8 cellular contexts compared by ENCODE assay signal in genomic region chr19:36054733-36055686, GRCh38. TPM values are rescaled to one million over a fixed set of nuclear protein-coding genes. Genes with fewer than 3 reads are reported as not detected.
DNase-seq lines count a peak whose midpoint lies in the region; ATAC-seq, FAIRE-seq and TF ChIP-seq lines count a peak whose summit lies in the region.

TSS of gene WDR62 (plus strand) at chr19:36054897. CDS start at chr19:36054972, 75 bp downstream.

- H3K18ac ChIP-seq in IMR-90 (ENCODE audit: low read depth, low read length), result peak within 1 kb of the TSS; percentile 64

- H3K36me3 ChIP-seq in IMR-90 (ENCODE audit: control insufficient read depth, insufficient read depth, low read length) (no peaks in the 10 kb centered on the region), OCI-LY7 (ENCODE audit: insufficient read depth, low read length) (peaks cover 38% of the 10 kb centered on the region), endothelial cell of umbilical vein (ENCODE audit: control insufficient read depth in 2 of 2, extremely low read depth in 1 of 2, insufficient read depth in 2 of 2, low read length in 2 of 2) (no peaks in the 10 kb centered on the region), muscle layer of colon (ENCODE audit: insufficient read depth, low read length) (no peaks in the 10 kb centered on the region)

- H3K79me2 ChIP-seq in OCI-LY7 (ENCODE audit: insufficient read depth, low read depth, low read length), result peaks cover 45% of the 10 kb centered on the region
- peaks cover 21% of the 10 kb centered on the region for H3K79me2 ChIP-seq in endothelial cell of umbilical vein (ENCODE audit: control insufficient read depth, insufficient read depth, low read length)

- BruUV-seq in IMR-90 (replicated peaks; lab: Mats Ljungman, UMichigan), result no TSS peak
- no TSS peak for BruUV-seq in OCI-LY7 (replicated peaks; lab: Mats Ljungman, UMichigan)
- BruUV-seq in endothelial cell of umbilical vein (replicated peaks; lab: Mats Ljungman, UMichigan), result no TSS peak

- peak within 1 kb of the TSS; percentile 4; the same call in 1 of the 2 replicates for H2BK20ac ChIP-seq in IMR-90 (ENCODE audit: low read depth, low read length)

- H3K56ac ChIP-seq in IMR-90 (ENCODE audit: extremely low read depth, insufficient read depth, low read length), result peak within 1 kb of the TSS; percentile 71

- H3K9ac ChIP-seq in IMR-90 (ENCODE audit: low read depth, low read length) (peak within 1 kb of the TSS; percentile 88), endothelial cell of umbilical vein (replicated peaks; ENCODE audit: extremely low read depth, insufficient read depth, low read length) (peak within 1 kb of the TSS; percentile 80), muscle layer of colon (ENCODE audit: low read length) (peak within 1 kb of the TSS; percentile 65)

- in situ Hi-C loops in IMR-90 (cut with MboI; ENCODE audit: low sequenced_read_pairs), result no loop called here

- TF ChIP-seq POLR2A in IMR-90 (IDR thresholded peaks at IDR 0.05; ENCODE audit: low read depth, low read length), result no peak
- TF ChIP-seq POLR2A in endothelial cell of umbilical vein (IDR thresholded peaks at IDR 0.05; ENCODE audit: low read depth, low read length), result no peak

- peak within 1 kb of the TSS; percentile 55 for H2AK5ac ChIP-seq in IMR-90 (ENCODE audit: low read depth, low read length)

- CTCF ChIA-PET in IMR-90 (lab: Yijun Ruan, JAX), result interaction anchor here (0.5 kb wide), 1 partner anchor 108 kb away, joined by 3 read pairs; no protein-coding TSS in a partner anchor
- CTCF ChIA-PET in OCI-LY7 (lab: Charles Lee; ENCODE audit: unreplicated experiment), result no interaction called here
- CTCF ChIA-PET in endothelial cell of umbilical vein (lab: Charles Lee), result interaction anchor here (1.0 to 1.9 kb wide), 6 partner anchors 11 to 126 kb away, joined by 3 to 6 read pairs (median 4); partner anchors contain the start of genes ALKBH6, POLR2I and TBCB

- 0% methylated on average over 43 of the region's 76 CpGs; no CpG with 5 or more reads in 1 of the 2 experiments for WGBS in IMR-90 (ENCODE audit: extremely low coverage in 2 of 2, insufficient read length in 1 of 2), 2 experiments

- H3K4me2 ChIP-seq in IMR-90 (ENCODE audit: low read depth, low read length) (peak within 1 kb of the TSS; percentile 94), OCI-LY7 (ENCODE audit: low read length) (peak within 1 kb of the TSS; percentile 95), endothelial cell of umbilical vein (ENCODE audit: insufficient read depth, low read length) (peak within 1 kb of the TSS; percentile 99)

- H4K5ac ChIP-seq in IMR-90 (ENCODE audit: low read depth, low read length), result peak within 1 kb of the TSS; percentile 72

- peak within 1 kb of the TSS; percentile 76 for H3K4me3 ChIP-seq in IMR-90 (ENCODE audit: insufficient read depth, low read depth, low read length)
- peak within 1 kb of the TSS; percentile 93 for H3K4me3 ChIP-seq in OCI-LY7 (ENCODE audit: low read depth, low read length, poor library complexity, severe bottlenecking)
- H3K4me3 ChIP-seq in endothelial cell of umbilical vein (replicated peaks in 1 of 3; ENCODE audit: insufficient read depth in 1 of 3, low read depth in 1 of 3, low read length in 3 of 3), result peak within 1 kb of the TSS; percentile 76 to 89 (median 87)
- peak within 1 kb of the TSS; percentile 62 to 98 for H3K4me3 ChIP-seq in muscle layer of colon (ENCODE audit: low read depth in 1 of 2, low read length in 2 of 2)

- H2BK5ac ChIP-seq in IMR-90 (ENCODE audit: low read depth, low read length, poor library complexity, severe bottlenecking), result peak within 1 kb of the TSS; percentile 91

- H4K20me1 ChIP-seq in IMR-90 (ENCODE audit: insufficient read depth, low read length), result peaks cover 3% of the 10 kb centered on the region
- H4K20me1 ChIP-seq in OCI-LY7 (ENCODE audit: insufficient read depth, low read length), result peaks cover 13% of the 10 kb centered on the region
- H4K20me1 ChIP-seq in endothelial cell of umbilical vein (replicated peaks; ENCODE audit: control insufficient read depth, extremely low read depth, insufficient read depth, low read length), result no peaks in the 10 kb centered on the region

- TF ChIP-seq CTCF in IMR-90 (conservative IDR thresholded peaks at IDR 0.05; ENCODE audit: low read depth, low read length), result no peak
- TF ChIP-seq CTCF in OCI-LY7 (conservative IDR thresholded peaks at IDR 0.05; ENCODE audit: low read length), result 0 out of 2 replicates have a peak, but pooled peaks have one; percentile 3
- TF ChIP-seq CTCF in endothelial cell of umbilical vein (IDR thresholded peaks at IDR 0.05; ENCODE audit: extremely low read depth in 1 of 2, insufficient read depth in 1 of 2, low read depth in 1 of 2, low read length in 2 of 2), result no peak

- no peaks in the 10 kb centered on the region for H3K4me1 ChIP-seq in IMR-90 (ENCODE audit: control insufficient read depth, insufficient read depth, low read length)
- peaks cover 41% of the 10 kb centered on the region for H3K4me1 ChIP-seq in OCI-LY7 (ENCODE audit: insufficient read depth, low read length, poor library complexity, severe bottlenecking)
- peaks cover 16% of the 10 kb centered on the region for H3K4me1 ChIP-seq in endothelial cell of umbilical vein (ENCODE audit: control insufficient read depth, extremely low read depth, insufficient read depth, low read length)
- H3K4me1 ChIP-seq in muscle layer of colon (ENCODE audit: insufficient read depth, low read length), result peaks cover 20% of the 10 kb centered on the region

- H3K9me2 ChIP-seq in OCI-LY7 (ENCODE audit: insufficient read depth, low read length), result no peaks in the 10 kb centered on the region

- peak within 1 kb of the TSS; percentile 86 for H3K4ac ChIP-seq in IMR-90 (ENCODE audit: low read depth, low read length)

- peak within 1 kb of the TSS; percentile 11 to 95 for H4K8ac ChIP-seq in IMR-90 (ENCODE audit: low read depth in 2 of 2, low read length in 2 of 2)

- H3K9me1 ChIP-seq in IMR-90 (ENCODE audit: insufficient read depth, low read length), result peaks cover 4% of the 10 kb centered on the region; the same call in 1 of the 2 replicates
- H3K9me1 ChIP-seq in endothelial cell of umbilical vein (replicated peaks; ENCODE audit: control insufficient read depth, extremely low read depth, insufficient read depth, low read length), result no peaks in the 10 kb centered on the region

- peak within 1 kb of the TSS; percentile 84 for H4K91ac ChIP-seq in IMR-90 (ENCODE audit: insufficient read depth, low read depth, low read length)

- H3K9me3 ChIP-seq in IMR-90 (ENCODE audit: control insufficient read depth, insufficient read depth, low read length) (no peaks in the 10 kb centered on the region), OCI-LY7 (ENCODE audit: low read length) (no peaks in the 10 kb centered on the region), endothelial cell of umbilical vein (replicated peaks; ENCODE audit: control insufficient read depth, insufficient read depth, low read length) (no peaks in the 10 kb centered on the region), muscle layer of colon (ENCODE audit: low read length) (no peaks in the 10 kb centered on the region)

- H3K23ac ChIP-seq in IMR-90 (ENCODE audit: low read depth, low read length), result peak within 1 kb of the TSS; percentile 94

- no peak for TF ChIP-seq RAD21 in IMR-90 (IDR thresholded peaks at IDR 0.05; ENCODE audit: low read length)

- DNase-seq in DMS 273 (lab: John Stamatoyannopoulos, UW; ENCODE audit: unreplicated experiment), result peak; percentile 99
- no peak for DNase-seq in IMR-90
- DNase-seq in OCI-LY7 (ENCODE audit: low spot score), result peak; percentile 96
- DNase-seq in activated CD8-positive, alpha-beta memory T cell treated with anti-CD3 and anti-CD28 coated beads, Interleukin-2, amount 50 U/mL, for 48 hours, result peak; percentile 97
- DNase-seq in endothelial cell of umbilical vein (ENCODE audit: low read depth, low spot score), result no peak
- DNase-seq in stimulated activated CD8-positive, alpha-beta memory T cell treated with anti-CD3 and anti-CD28 coated beads, Interleukin-7, amount 100 ng/mL, for 4 hours (ENCODE audit: low read depth in 2 of 2), result peak; percentile 89 to 92

- no peaks in the 10 kb centered on the region for H3K27me3 ChIP-seq in IMR-90 (ENCODE audit: control insufficient read depth, insufficient read depth, low read length)
- H3K27me3 ChIP-seq in endothelial cell of umbilical vein (ENCODE audit: control insufficient read depth in 2 of 2, insufficient read depth in 2 of 2, low read length in 2 of 2), result no peaks in the 10 kb centered on the region
- no peaks in the 10 kb centered on the region for H3K27me3 ChIP-seq in muscle layer of colon (ENCODE audit: control insufficient read depth in 1 of 2, insufficient read depth in 2 of 2, low read length in 2 of 2)

- H2BK120ac ChIP-seq in IMR-90 (ENCODE audit: low read depth, low read length), result peak within 1 kb of the TSS; percentile 85

- POLR2A ChIA-PET in IMR-90 (lab: Charles Lee; ENCODE audit: unreplicated experiment), result no interaction called here
- POLR2A ChIA-PET in OCI-LY7 (lab: Charles Lee), result interaction anchor here (0.9 to 1.2 kb wide), 2 partner anchors 47 to 64 kb away, joined by 4 to 12 read pairs; partner anchors contain the start of gene SYNE4
- POLR2A ChIA-PET in endothelial cell of umbilical vein (lab: Charles Lee), result interaction anchor here (0.5 kb wide), 1 partner anchor 107 kb away, joined by 4 read pairs; no protein-coding TSS in a partner anchor

- ATAC-seq in GM21529 (IDR thresholded peaks at IDR 0.05; ENCODE audit: unreplicated experiment) (peak; percentile 70), IMR-90 (ENCODE audit: low read depth) (peak; percentile 86)

- H3K14ac ChIP-seq in IMR-90 (replicated peaks; ENCODE audit: low read depth, low read length), result peak within 1 kb of the TSS; percentile 90

- dilution Hi-C loops in IMR-90 (cut with HindIII; ENCODE audit: low sequenced_read_pairs, unreplicated experiment) (no loop called here), endothelial cell of umbilical vein (cut with MboI; ENCODE audit: extremely low pct_ligation_motif_present, low sequenced_read_pairs) (no loop called here)

- intact Hi-C loops in IMR-90 (cut with micrococcal nuclease) (loop anchor here (1.0 to 5.0 kb wide), 4 partner anchors 13 to 118 kb away; partner anchors contain the start of genes ALKBH6, LRFN3 and SDHAF1), OCI-LY7 (cut with micrococcal nuclease; ENCODE audit: unreplicated experiment) (loop anchor here (1.0 to 10.0 kb wide), 5 partner anchors 60 to 410 kb away; partner anchors contain the start of genes COX6B1, ETV2, NFKBID and POLR2I), endothelial cell of umbilical vein (cut with micrococcal nuclease) (loop anchor here (1.0 kb wide), 8 partner anchors 15 to 297 kb away; partner anchors contain the start of genes ALKBH6, CLIP3, PROSER3 and SDHAF1)

- H3K27ac ChIP-seq in IMR-90 (ENCODE audit: insufficient read depth, low read length), result peak within 1 kb of the TSS; percentile 81
- H3K27ac ChIP-seq in OCI-LY7 (ENCODE audit: low read depth, low read length, poor library complexity, severe bottlenecking), result peak within 1 kb of the TSS; percentile 86
- H3K27ac ChIP-seq in endothelial cell of umbilical vein (ENCODE audit: insufficient read depth, low read depth, low read length), result peak within 1 kb of the TSS; percentile 79
- H3K27ac ChIP-seq in muscle layer of colon (ENCODE audit: low read depth, low read length), result peak within 1 kb of the TSS; percentile 93

- peaks cover 41 to 62% of the 10 kb centered on the region in 2 experiments for H3K79me1 ChIP-seq in IMR-90 (ENCODE audit: low read depth in 1 of 2, low read length in 2 of 2)

- peak; percentile 43 for FAIRE-seq in endothelial cell of umbilical vein (lab: Jason Lieb, UNC)

- H2AK9ac ChIP-seq in IMR-90 (replicated peaks; ENCODE audit: low read depth, low read length, poor library complexity), result peak within 1 kb of the TSS; percentile 94

- H2AFZ ChIP-seq in IMR-90 (replicated peaks; ENCODE audit: low read length, poor library complexity) (peak within 1 kb of the TSS; percentile 99), OCI-LY7 (ENCODE audit: low read length) (peak within 1 kb of the TSS; percentile 57), endothelial cell of umbilical vein (ENCODE audit: low read depth, low read length) (peak within 1 kb of the TSS; percentile 98)

- H2BK15ac ChIP-seq in IMR-90 (ENCODE audit: low read depth, low read length), result peak within 1 kb of the TSS; percentile 66; the same call in 1 of the 3 replicates

RNA-seq across cellular contexts. Expression of gene WDR62, which starts in this region (rescaled TPM):
- total RNA-seq in IMR-90 (2012; rRNA removed), result 4.5 and 5.0 TPM in 2 replicates
- polyA plus RNA-seq in IMR-90 (2012; rRNA removed), result 7.0 and 8.2 TPM in 2 replicates
- 3.9 and 4.0 TPM in 2 replicates for polyA plus RNA-seq in IMR-90 (2012; cell fraction: cytosol; rRNA removed)
- 12.0 and 43.6 TPM in 2 replicates for polyA plus RNA-seq in IMR-90 (2012; cell fraction: nucleus; rRNA removed; ENCODE audit: low replicate concordance)
- total RNA-seq in OCI-LY7 (2014; rRNA removed; shearing (Covaris generic)), result 39.0 and 44.5 TPM in 2 replicates
- 60.2 and 65.4 TPM in 2 replicates for total RNA-seq in OCI-LY7 (2022)
- total RNA-seq in endothelial cell of umbilical vein, result 12.1 and 13.4 TPM in 2 replicates
- 8.0 and 8.7 TPM in 2 replicates for polyA plus RNA-seq in endothelial cell of umbilical vein
- polyA plus RNA-seq in endothelial cell of umbilical vein (2011; cell fraction: cytosol; rRNA removed), result 6.9 and 7.3 TPM in 2 replicates
- 26.6 and 29.4 TPM in 2 replicates for polyA plus RNA-seq in endothelial cell of umbilical vein (2011; cell fraction: nucleus; rRNA removed)
- polyA plus RNA-seq in endothelial cell of umbilical vein (2012), result 4.0 and 6.9 TPM in 2 replicates
- polyA minus RNA-seq in endothelial cell of umbilical vein, result 8.5 and 12.9 TPM in 2 replicates
- polyA minus RNA-seq in endothelial cell of umbilical vein (2011; cell fraction: cytosol; rRNA and poly(A)+ RNA removed), result 12.1 TPM
- 10.0 and 15.3 TPM in 2 replicates for polyA minus RNA-seq in endothelial cell of umbilical vein (2011; cell fraction: nucleus; rRNA and poly(A)+ RNA removed)

Comparison
In these comparisons a context has a peak if more than half of its experiments do, and no peak if none do; other contexts are left out.
1. DNase-seq: peak in DMS 273 (single experiment), OCI-LY7 (single experiment), activated CD8-positive, alpha-beta memory T cell treated with anti-CD3 and anti-CD28 coated beads, Interleukin-2, amount 50 U/mL, for 48 hours (single experiment) and stimulated activated CD8-positive, alpha-beta memory T cell treated with anti-CD3 and anti-CD28 coated beads, Interleukin-7, amount 100 ng/mL, for 4 hours (2 of 2); none in IMR-90 (single experiment) and endothelial cell of umbilical vein (single experiment).
2. Peak in every context shown above with its lines, with median percentiles within 50 percentile points of each other: H2AFZ ChIP-seq, H3K27ac ChIP-seq, H3K4me2 ChIP-seq, H3K4me3 ChIP-seq and H3K9ac ChIP-seq.